Comparison of ENCODE assay signal across 17 cellular contexts in the genomic region with DNA sequence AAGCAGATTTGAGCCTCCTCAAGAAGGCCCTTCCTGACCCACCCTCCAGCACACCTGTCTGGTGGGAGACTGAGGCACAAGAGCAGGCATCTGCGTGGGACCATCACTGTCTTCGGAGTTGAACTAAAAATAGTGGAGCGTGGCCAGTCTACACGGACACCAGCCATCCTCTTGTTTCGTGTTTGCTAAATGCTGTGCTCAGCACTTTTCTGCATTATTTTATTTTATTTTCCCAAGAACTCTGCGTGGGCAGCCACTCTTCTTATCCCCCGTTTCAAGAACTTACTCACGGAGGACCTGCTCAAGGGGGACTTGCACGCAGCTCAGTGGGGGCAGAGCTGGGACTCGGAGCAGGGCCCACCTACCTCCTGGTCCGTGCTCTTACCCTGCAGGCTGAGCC.
A peak's percentile ranks its signal among the peaks of the same experiment; 100 is the strongest.
DNase-seq lines count a peak whose midpoint lies in the region; ATAC-seq, FAIRE-seq and TF ChIP-seq lines count a peak whose summit lies in the region.
"Had no signal": no experiment of that assay in that cellular context is flagged by ENCODE, and none has a peak within 500 bp of the region (broad histone marks: within the 10 kb centered on the region; RNA-seq: fewer than 3 reads in every experiment).

No MANE protein-coding gene starts in this region.

- no peak overlapping the region for H3K4ac ChIP-seq in neuronal stem cell (ENCODE audit: low read length)

- H4K8ac ChIP-seq in neuronal stem cell (ENCODE audit: low read depth, low read length): no peak overlapping the region

- no TSS peak for BruUV-seq in HepG2 (replicated peaks; lab: Mats Ljungman, UMichigan)

- intact Hi-C loops in HepG2 (cut with micrococcal nuclease; ENCODE audit: unreplicated experiment): no loop called here
- intact Hi-C loops in right lobe of liver (cut with DNase I): no loop called here

- no peak overlapping the region for H2BK12ac ChIP-seq in neuronal stem cell (ENCODE audit: low read length)

- no peak overlapping the region for H3K23ac ChIP-seq in neuronal stem cell (ENCODE audit: low read depth, low read length, poor library complexity)

- CTCF ChIA-PET in HepG2 (lab: Yijun Ruan, JAX; ENCODE audit: low intra/inter-chr PET ratio, low total read pairs) (no interaction called here), RWPE1 (lab: Yijun Ruan, JAX) (no interaction called here)

- peaks cover 16 to 50% of the 10 kb centered on the region in 2 experiments; a peak in 4 of 5 replicates for H3K27me3 ChIP-seq in HepG2 (ENCODE audit: control insufficient read depth in 1 of 2, insufficient read depth in 2 of 2, low read length in 2 of 2)
- no peaks in the 10 kb centered on the region for H3K27me3 ChIP-seq in right lobe of liver
- no peaks in the 10 kb centered on the region for H3K27me3 ChIP-seq in neuronal stem cell (ENCODE audit: control insufficient read depth in 3 of 3, insufficient read depth in 3 of 3, low read depth in 1 of 3, low read length in 3 of 3)
- no peaks in the 10 kb centered on the region for H3K27me3 ChIP-seq in suprapubic skin
- H3K27me3 ChIP-seq: BE2C had no signal

- H3K9ac ChIP-seq in HepG2 (ENCODE audit: insufficient read depth, low read depth, low read length): no peak overlapping the region
- H3K9ac ChIP-seq in neuronal stem cell (ENCODE audit: low read depth, low read length, poor library complexity): no peak overlapping the region

- H3K79me1 ChIP-seq in neuronal stem cell (ENCODE audit: low read depth, low read length): no peaks in the 10 kb centered on the region

- H2BK120ac ChIP-seq in neuronal stem cell (ENCODE audit: low read depth, low read length): peak overlapping the region; percentile 16

- TF ChIP-seq POLR2A in HepG2 (IDR thresholded peaks at IDR 0.05; ENCODE audit: insufficient read depth in 1 of 2, low read depth in 2 of 2, low read length in 2 of 2): no peak
- no peak for TF ChIP-seq POLR2A in right lobe of liver (IDR thresholded peaks at IDR 0.05)
- no peak for TF ChIP-seq POLR2A in suprapubic skin (IDR thresholded peaks at IDR 0.05)

- H3K27ac ChIP-seq in HepG2 (ENCODE audit: extremely low read length, insufficient read depth, low read length): no peak overlapping the region
- no peak overlapping the region for H3K27ac ChIP-seq in right lobe of liver
- peak overlapping the region; percentile 75 for H3K27ac ChIP-seq in RWPE1
- H3K27ac ChIP-seq in neuronal stem cell (replicated peaks; ENCODE audit: low read length): no peak overlapping the region
- H3K27ac ChIP-seq in suprapubic skin: no peak overlapping the region

- H3K4me1 ChIP-seq in HepG2 (ENCODE audit: insufficient read depth, low read length) (peaks cover 17% of the 10 kb centered on the region), right lobe of liver (no peaks in the 10 kb centered on the region), neuronal stem cell (ENCODE audit: control insufficient read depth in 2 of 2, insufficient read depth in 1 of 2, low read depth in 1 of 2, low read length in 2 of 2) (peaks cover 7 to 11% of the 10 kb centered on the region in 2 donors), suprapubic skin (no peaks in the 10 kb centered on the region)
- H3K4me1 ChIP-seq: BE2C, Caco-2 had no signal

- WGBS in HepG2 (ENCODE audit: low lambda C conversion rate): 51% methylated on average over 11 of the region's 11 CpGs
- WGBS in right lobe of liver (ENCODE audit: insufficient coverage, low coverage, low lambda C conversion rate, missing lambda C conversion rate): 82% methylated on average over 6 of the region's 11 CpGs
- no CpG with 5 or more reads among the region's 11 CpGs for WGBS in neuronal stem cell (ENCODE audit: extremely low coverage in 2 of 2, insufficient read length in 2 of 2, insufficient replicate concordance in 1 of 2), 2 donors
- 80% methylated on average over 11 of the region's 11 CpGs for WGBS in suprapubic skin

- no peak overlapping the region for H4K91ac ChIP-seq in neuronal stem cell (ENCODE audit: low read depth, low read length, poor library complexity)

- TF ChIP-seq RAD21 in HepG2 (CRISPR knock-in tag; IDR thresholded peaks at IDR 0.05): no peak

- H3K36me3 ChIP-seq in HepG2 (replicated peaks in 1 of 2; ENCODE audit: control insufficient read depth in 1 of 2, insufficient read depth in 2 of 2, low read length in 2 of 2) (no peaks in the 10 kb centered on the region), right lobe of liver (no peaks in the 10 kb centered on the region), neuronal stem cell (replicated peaks in 1 of 2; ENCODE audit: control insufficient read depth in 2 of 2, insufficient read depth in 2 of 2, low read length in 2 of 2) (no peaks in the 10 kb centered on the region), suprapubic skin (no peaks in the 10 kb centered on the region)
- H3K36me3 ChIP-seq: BE2C had no signal

- H2AK5ac ChIP-seq in neuronal stem cell (ENCODE audit: low read depth, low read length): peak overlapping the region; percentile 95

- H3K18ac ChIP-seq in neuronal stem cell (ENCODE audit: low read length): peak overlapping the region; percentile 80

- in situ Hi-C loops in HepG2 (cut with HindIII; ENCODE audit: extremely low pct_ligation_motif_present, low pct_unique_long_range_greater_than_20kb): no loop called here

- no peak for TF ChIP-seq EP300 in HepG2 (IDR thresholded peaks at IDR 0.05; ENCODE audit: low read depth in 2 of 2, low read length in 2 of 2)
- no peak for TF ChIP-seq EP300 in HepG2 (CRISPR knock-in tag; IDR thresholded peaks at IDR 0.05; ENCODE audit: borderline replicate concordance)
- TF ChIP-seq EP300 in suprapubic skin (IDR thresholded peaks at IDR 0.05): no peak

- FAIRE-seq in HepG2 (lab: Jason Lieb, UNC): no peak
- FAIRE-seq: D721Med, G401.6, GM12891, GM19239 had no signal

- H3K4me2 ChIP-seq in HepG2 (ENCODE audit: low read depth, low read length) (no peak overlapping the region), neuronal stem cell (ENCODE audit: insufficient read depth, low read length, poor library complexity, severe bottlenecking) (no peak overlapping the region)

- TF ChIP-seq CTCF in HepG2 (CRISPR knock-in tag; IDR thresholded peaks at IDR 0.05) (no peak), right lobe of liver (IDR thresholded peaks at IDR 0.05) (no peak), RWPE1 (conservative IDR thresholded peaks at IDR 0.05; ENCODE audit: low read depth) (no peak), suprapubic skin (IDR thresholded peaks at IDR 0.05) (no peak)

- no peak overlapping the region for H2BK5ac ChIP-seq in neuronal stem cell (ENCODE audit: low read length)

- H3K14ac ChIP-seq in neuronal stem cell (ENCODE audit: low read length): no peak overlapping the region

- ATAC-seq in HepG2 (no peak), right lobe of liver (no peak)

- H4K20me1 ChIP-seq in HepG2 (ENCODE audit: insufficient read depth, low read length): no peaks in the 10 kb centered on the region; the same call in 1 of the 2 replicates

- no peaks in the 10 kb centered on the region for H3K79me2 ChIP-seq in HepG2 (ENCODE audit: insufficient read depth, low read length)

- no peak overlapping the region for H2BK15ac ChIP-seq in neuronal stem cell (ENCODE audit: low read length)

- no peak overlapping the region for H3K4me3 ChIP-seq in HepG2 (replicated peaks in 1 of 3; ENCODE audit: insufficient read depth in 1 of 3, low read depth in 2 of 3, low read length in 3 of 3)
- no peak overlapping the region for H3K4me3 ChIP-seq in right lobe of liver
- no peak overlapping the region for H3K4me3 ChIP-seq in neuronal stem cell (ENCODE audit: low read length in 2 of 2)
- H3K4me3 ChIP-seq in suprapubic skin: no peak overlapping the region

- no peak for DNase-seq in HepG2 (ENCODE audit: low spot score)
- DNase-seq in right lobe of liver: no peak
- no peak for DNase-seq in RWPE1 (ENCODE audit: low spot score)
- DNase-seq in neuronal stem cell (ENCODE audit: low spot score): no peak
- no peak for DNase-seq in suprapubic skin (ENCODE audit: low spot score in 2 of 2)
- no peak for DNase-seq in epidermal melanocyte (ENCODE audit: insufficient read length, low spot score)
- DNase-seq: ACHN; BE2C; C1 segment of cervical spinal cord; Caco-2; CD4-positive, CD25-positive, alpha-beta regulatory T cell; HCEC 1CT; KBM-7 had no signal

- no peak overlapping the region for H2AFZ ChIP-seq in HepG2 (ENCODE audit: low read length)
- no peak overlapping the region for H2AFZ ChIP-seq in neuronal stem cell (ENCODE audit: low read length)

- H3K9me3 ChIP-seq in HepG2 (ENCODE audit: low read length) (no peaks in the 10 kb centered on the region), right lobe of liver (no peaks in the 10 kb centered on the region), neuronal stem cell (replicated peaks in 1 of 2; ENCODE audit: control insufficient read depth in 2 of 2, insufficient read depth in 1 of 2, low read depth in 1 of 2, low read length in 2 of 2) (peaks cover 0 to 2% of the 10 kb centered on the region in 2 donors), suprapubic skin (no peaks in the 10 kb centered on the region)
- H3K9me3 ChIP-seq: BE2C, Caco-2 had no signal

- POLR2A ChIA-PET in HepG2 (lab: Yijun Ruan, JAX) (no interaction called here), RWPE1 (lab: Yijun Ruan, JAX; ENCODE audit: low non-redundant PET) (interaction anchor here (0.6 kb wide), 1 partner anchor 10 kb away, joined by 3 read pairs; no protein-coding TSS in a partner anchor)
